ENCODE assay signal across 1 cellular context in the genomic region with DNA sequence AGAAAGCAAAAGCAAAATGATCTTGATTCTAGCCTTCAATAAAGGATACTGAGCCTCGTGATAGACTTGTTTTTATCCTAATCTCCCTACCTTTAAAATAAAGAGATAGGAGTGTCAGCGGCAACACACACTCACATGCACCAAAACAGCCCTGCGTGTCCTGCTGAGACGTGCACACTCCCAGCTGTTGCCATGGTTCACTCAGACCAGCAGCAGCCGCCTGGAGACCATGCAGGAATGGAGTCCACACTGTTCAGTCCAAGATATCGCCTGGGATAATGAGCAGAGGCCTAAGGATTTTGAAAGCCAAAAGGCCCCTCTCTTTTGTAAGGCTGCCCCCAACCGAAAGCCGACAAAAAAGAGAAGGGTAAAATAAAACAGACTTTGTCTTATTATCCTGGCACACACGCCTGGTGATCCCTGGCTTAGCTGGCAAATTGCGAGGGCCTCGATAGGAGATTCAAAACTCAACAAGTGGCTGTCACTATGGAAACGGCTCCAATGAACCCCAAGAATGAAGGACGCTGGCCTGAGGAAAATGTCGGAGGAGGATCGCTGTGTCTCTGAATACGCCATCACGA.
TF ChIP-seq lines count a peak whose summit lies in the region.

No MANE protein-coding gene starts in this region.

TF ChIP-seq in H1, 55 proteins besides CTCF, POLR2A, EP300 and RAD21:
- TF ChIP-seq TAF7 (optimal IDR thresholded peaks at IDR 0.05; ENCODE audit: borderline replicate concordance, low read depth, low read length) (no peak), JUND (IDR thresholded peaks at IDR 0.05; ENCODE audit: low read length) (no peak), FOSL1 (IDR thresholded peaks at IDR 0.05; ENCODE audit: insufficient read depth, low read depth, low read length) (no peak), SAP30 (IDR thresholded peaks at IDR 0.05; ENCODE audit: insufficient read depth, insufficient replicate concordance, low read length) (no peak), ZNF274 (IDR thresholded peaks at IDR 0.05; ENCODE audit: borderline replicate concordance, extremely low read depth, low read length) (no peak), GABPA (IDR thresholded peaks at IDR 0.05; ENCODE audit: borderline replicate concordance, insufficient read depth, low read length) (no peak), TEAD4 (IDR thresholded peaks at IDR 0.05; ENCODE audit: low read depth, low read length) (no peak), POLR2AphosphoS5 (IDR thresholded peaks at IDR 0.05; ENCODE audit: low read depth, low read length) (no peak), CBX5 (IDR thresholded peaks at IDR 0.05; ENCODE audit: low read depth, low read length) (no peak), BACH1 (IDR thresholded peaks at IDR 0.05; ENCODE audit: low read length) (no peak)
- TF ChIP-seq, protein P1, sequence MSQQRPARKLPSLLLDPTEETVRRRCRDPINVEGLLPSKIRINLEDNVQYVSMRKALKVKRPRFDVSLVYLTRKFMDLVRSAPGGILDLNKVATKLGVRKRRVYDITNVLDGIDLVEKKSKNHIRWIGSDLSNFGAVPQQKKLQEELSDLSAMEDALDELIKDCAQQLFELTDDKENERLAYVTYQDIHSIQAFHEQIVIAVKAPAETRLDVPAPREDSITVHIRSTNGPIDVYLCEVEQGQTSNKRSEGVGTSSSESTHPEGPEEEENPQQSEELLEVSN (IDR thresholded peaks at IDR 0.05), result no peak
